In the genomic region with DNA sequence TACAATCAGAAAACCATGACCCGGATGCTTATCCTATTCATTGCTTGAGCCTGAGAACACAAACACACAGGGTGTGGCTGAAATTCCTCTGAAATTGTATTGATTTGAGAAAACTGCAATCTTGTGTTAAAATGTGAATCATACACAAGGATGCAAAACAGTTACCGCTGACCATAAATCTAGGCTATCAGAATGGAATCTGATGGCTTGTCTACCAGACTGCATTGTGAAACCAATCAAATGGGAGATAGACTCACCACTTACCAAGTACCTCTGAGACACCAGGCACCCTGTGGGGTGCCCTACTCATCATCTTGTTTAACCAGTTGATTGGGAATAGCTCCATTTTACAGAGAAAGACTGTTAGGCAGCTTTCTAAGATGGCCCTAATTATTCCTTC, we compare ENCODE assay signal across 22 cellular contexts.
DNase-seq lines count a peak whose midpoint lies in the region; ATAC-seq and TF ChIP-seq lines count a peak whose summit lies in the region.
"Had no signal": no experiment of that assay in that cellular context is flagged by ENCODE, and none has a peak within 500 bp of the region (broad histone marks: within the 10 kb centered on the region; RNA-seq: fewer than 3 reads in every experiment).

No MANE protein-coding gene starts in this region.

- no peak overlapping the region for H3K4me3 ChIP-seq in MG63
- no peak overlapping the region for H3K4me3 ChIP-seq in brain microvascular endothelial cell (ENCODE audit: low read depth, low read length)
- H3K4me3 ChIP-seq in mesenchymal stem cell (ENCODE audit: insufficient read depth in 1 of 2, low read depth in 1 of 2, low read length in 2 of 2), result no peak overlapping the region
- H3K4me3 ChIP-seq in right lobe of liver, result no peak overlapping the region
- H3K4me3 ChIP-seq in gastroesophageal sphincter, result no peak overlapping the region
- H3K4me3 ChIP-seq: esophagus squamous epithelium, left ventricle myocardium inferior, prostate gland had no signal

- H3K18ac ChIP-seq in mesenchymal stem cell (ENCODE audit: low read depth in 1 of 2, low read length in 2 of 2), result no peak overlapping the region

- no peaks in the 10 kb centered on the region for H3K4me1 ChIP-seq in mesenchymal stem cell (ENCODE audit: control insufficient read depth, insufficient read depth, low read depth, low read length)
- peaks cover 0 to 4% (median 0%) of the 10 kb centered on the region in 4 donors for H3K4me1 ChIP-seq in right lobe of liver
- H3K4me1 ChIP-seq in gastroesophageal sphincter, result peaks cover 0 to 12% (median 6%) of the 10 kb centered on the region in 3 donors
- H3K4me1 ChIP-seq: prostate gland had no signal

- H3K14ac ChIP-seq in mesenchymal stem cell (ENCODE audit: low read length in 2 of 2), result no peak overlapping the region

- H3K23ac ChIP-seq in mesenchymal stem cell (ENCODE audit: low read length in 2 of 2), result no peak overlapping the region

- no peak overlapping the region for H4K91ac ChIP-seq in mesenchymal stem cell (ENCODE audit: low read length)

- no peak for TF ChIP-seq POLR2A in right lobe of liver (IDR thresholded peaks at IDR 0.05)
- no peak for TF ChIP-seq POLR2A in gastroesophageal sphincter (IDR thresholded peaks at IDR 0.05)

- H3K27ac ChIP-seq in brain microvascular endothelial cell (no peak overlapping the region), mesenchymal stem cell (ENCODE audit: low read length, poor library complexity, severe bottlenecking) (no peak overlapping the region), right lobe of liver (no peak overlapping the region), gastroesophageal sphincter (no peak overlapping the region)
- H3K27ac ChIP-seq: esophagus squamous epithelium, KMS-11, left ventricle myocardium inferior, prostate gland had no signal

- H2BK12ac ChIP-seq in mesenchymal stem cell (ENCODE audit: low read length in 2 of 2), result no peak overlapping the region

- TF ChIP-seq CTCF in brain microvascular endothelial cell (IDR thresholded peaks at IDR 0.05; ENCODE audit: low read depth, low read length, missing control alignments), result no peak
- TF ChIP-seq CTCF in right lobe of liver (IDR thresholded peaks at IDR 0.05), result no peak
- no peak for TF ChIP-seq CTCF in gastroesophageal sphincter (IDR thresholded peaks at IDR 0.05)

- DNase-seq in Daoy (ENCODE audit: low read depth), result peak; percentile 86
- DNase-seq in MG63, result peak; percentile 39
- DNase-seq in brain microvascular endothelial cell, result peak; percentile 69
- peak; percentile 53 for DNase-seq in mesenchymal stem cell
- DNase-seq in right lobe of liver, result no peak
- no peak for DNase-seq in iPS-NIHi11 (ENCODE audit: low spot score)
- DNase-seq in GM19240 (ENCODE audit: insufficient read length, low spot score), result no peak
- DNase-seq: activated B cell treated with CpG ODN at 0.5 μM for 24 hours; activated CD8-positive, alpha-beta memory T cell treated with anti-CD3 and anti-CD28 coated beads, Interleukin-2, amount 10 ng/mL, durations not matched to agents 7 days and 5 days; activated gamma-delta T cell; anterior cingulate cortex; COR-L47; esophagus squamous epithelium; HFFc6; left ventricle myocardium inferior; naive thymus-derived CD4-positive, alpha-beta T cell; NCI-H1694; NCI-H446 treated with DMSO at 0.1 percent for 48 hours; T-cell had no signal

- no peak overlapping the region for H3K4ac ChIP-seq in mesenchymal stem cell (ENCODE audit: low read depth in 1 of 2, low read length in 2 of 2)

- TF ChIP-seq EP300 in gastroesophageal sphincter (IDR thresholded peaks at IDR 0.05), result no peak

- no peak overlapping the region for H3K4me2 ChIP-seq in mesenchymal stem cell (ENCODE audit: low read length, poor library complexity, severe bottlenecking)
- H3K4me2 ChIP-seq: KMS-11 had no signal

- H2BK120ac ChIP-seq in mesenchymal stem cell (ENCODE audit: low read depth, low read length), result no peak overlapping the region

- H3K79me1 ChIP-seq in mesenchymal stem cell (replicated peaks; ENCODE audit: low read length, poor library complexity, severe bottlenecking), result no peaks in the 10 kb centered on the region

- H2AFZ ChIP-seq in mesenchymal stem cell (ENCODE audit: low read depth, low read length), result no peak overlapping the region

- intact Hi-C loops in right lobe of liver (cut with DNase I), result no loop called here

- H3K36me3 ChIP-seq in MG63 (no peaks in the 10 kb centered on the region), brain microvascular endothelial cell (replicated peaks) (no peaks in the 10 kb centered on the region), mesenchymal stem cell (ENCODE audit: control insufficient read depth in 1 of 2, insufficient read depth in 2 of 2, low read depth in 1 of 2, low read length in 2 of 2) (no peaks in the 10 kb centered on the region), right lobe of liver (no peaks in the 10 kb centered on the region), gastroesophageal sphincter (no peaks in the 10 kb centered on the region)
- H3K36me3 ChIP-seq: esophagus squamous epithelium, left ventricle myocardium inferior, prostate gland had no signal

- H3K9ac ChIP-seq in mesenchymal stem cell (ENCODE audit: low read length), result no peak overlapping the region
- H3K9ac ChIP-seq: KMS-11 had no signal

- in situ Hi-C loops in brain microvascular endothelial cell (cut with HindIII; ENCODE audit: low pct_ligation_motif_present, low sequenced_read_pairs), result no loop called here

- H3K9me3 ChIP-seq in MG63, result peaks cover 2% of the 10 kb centered on the region; the same call in 1 of the 2 replicates
- H3K9me3 ChIP-seq in mesenchymal stem cell (ENCODE audit: control insufficient read depth, low read length), result no peaks in the 10 kb centered on the region
- H3K9me3 ChIP-seq in right lobe of liver, result no peaks in the 10 kb centered on the region
- no peaks in the 10 kb centered on the region for H3K9me3 ChIP-seq in gastroesophageal sphincter
- H3K9me3 ChIP-seq: esophagus squamous epithelium, prostate gland had no signal

- 44% methylated on average over 2 of the region's 2 CpGs for WGBS in mesenchymal stem cell
- 70% methylated on average over 2 of the region's 2 CpGs for WGBS in right lobe of liver (ENCODE audit: insufficient coverage, low coverage, low lambda C conversion rate, missing lambda C conversion rate)
- WGBS in gastroesophageal sphincter (ENCODE audit: low coverage in 1 of 2), 2 donors, result 87 to 95% methylated on average over 2 of the region's 2 CpGs

- ATAC-seq in right lobe of liver (no peak), gastroesophageal sphincter (no peak)
- ATAC-seq: activated CD8-positive, alpha-beta memory T cell treated with anti-CD3 and anti-CD28 coated beads, Interleukin-2, amount 10 ng/mL, durations not matched to agents 7 days and 5 days; naive thymus-derived CD4-positive, alpha-beta T cell; T-cell had no signal

- H4K8ac ChIP-seq in mesenchymal stem cell (ENCODE audit: low read length), result no peak overlapping the region

- no peak overlapping the region for H2AK5ac ChIP-seq in mesenchymal stem cell (ENCODE audit: low read length, severe bottlenecking)

- no peak overlapping the region for H2BK5ac ChIP-seq in mesenchymal stem cell (ENCODE audit: low read depth, low read length, poor library complexity, severe bottlenecking)

- H2BK15ac ChIP-seq in mesenchymal stem cell (ENCODE audit: low read depth, poor library complexity, severe bottlenecking), result no peak overlapping the region

- H3K27me3 ChIP-seq in MG63, result no peaks in the 10 kb centered on the region
- H3K27me3 ChIP-seq in brain microvascular endothelial cell (replicated peaks), result no peaks in the 10 kb centered on the region
- H3K27me3 ChIP-seq in mesenchymal stem cell (ENCODE audit: control insufficient read depth in 1 of 2, insufficient read depth in 1 of 2, low read length in 2 of 2), result no peaks in the 10 kb centered on the region
- H3K27me3 ChIP-seq in right lobe of liver, result no peaks in the 10 kb centered on the region
- no peaks in the 10 kb centered on the region for H3K27me3 ChIP-seq in gastroesophageal sphincter
- H3K27me3 ChIP-seq: esophagus squamous epithelium had no signal

Comparison
In these comparisons a context has a peak if more than half of its experiments do, and no peak if none do; other contexts are left out.
1. DNase-seq: peak in Daoy (single experiment), MG63 (single experiment), brain microvascular endothelial cell (single experiment) and mesenchymal stem cell (single experiment); none in right lobe of liver (0 of 3), iPS-NIHi11 (single experiment) and GM19240 (single experiment).